In the genomic region with DNA sequence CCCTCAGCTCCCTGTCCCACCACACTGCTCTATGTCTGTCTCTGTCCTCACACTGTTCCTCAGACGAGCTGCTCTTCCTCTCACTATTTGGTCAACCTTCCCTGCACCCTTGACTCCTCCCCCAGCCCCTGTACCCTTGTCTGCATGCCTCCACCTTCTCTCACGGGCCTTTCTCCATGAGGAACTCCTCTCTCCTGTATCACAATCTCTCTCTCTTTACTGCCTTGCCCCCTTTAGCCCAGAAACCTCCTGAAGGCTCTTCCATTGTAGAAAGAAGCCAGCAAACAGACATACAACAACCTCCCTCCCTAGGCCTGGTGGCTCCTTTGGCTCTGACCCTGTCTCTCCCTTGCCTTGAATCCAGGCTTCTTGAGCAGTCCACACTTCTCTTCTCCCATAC, we compare ENCODE assay signal across 20 cellular contexts.
DNase-seq lines count a peak whose midpoint lies in the region; ATAC-seq and TF ChIP-seq lines count a peak whose summit lies in the region.
"Had no signal": no experiment of that assay in that cellular context is flagged by ENCODE, and none has a peak within 500 bp of the region (broad histone marks: within the 10 kb centered on the region; RNA-seq: fewer than 3 reads in every experiment).

No MANE protein-coding gene starts in this region.

- H3K36me3 Mint-ChIP-seq in nephron progenitor cell (ENCODE audit: low read depth) (no peaks in the 10 kb centered on the region), type B pancreatic cell (no peaks in the 10 kb centered on the region)
- H3K36me3 Mint-ChIP-seq: CD4-positive, CD25-positive, alpha-beta regulatory T cell; CD8-positive, alpha-beta memory T cell had no signal

- no peaks in the 10 kb centered on the region; the same call in 1 of the 2 replicates for H3K27me3 ChIP-seq in BLaER1

- H3K27ac ChIP-seq in BLaER1: no peak overlapping the region
- H3K27ac ChIP-seq in coronary artery: no peak overlapping the region
- H3K27ac ChIP-seq: 22Rv1, A549, GM23248 had no signal

- no peaks in the 10 kb centered on the region for H4K20me1 ChIP-seq in BLaER1

- no peaks in the 10 kb centered on the region for H3K36me3 ChIP-seq in BLaER1
- H3K36me3 ChIP-seq: HAP-1 had no signal

- H3K4me1 Mint-ChIP-seq in nephron progenitor cell: peaks cover 60% of the 10 kb centered on the region
- no peaks in the 10 kb centered on the region for H3K4me1 Mint-ChIP-seq in type B pancreatic cell (ENCODE audit: unreplicated experiment)
- H3K4me1 Mint-ChIP-seq: CD4-positive, CD25-positive, alpha-beta regulatory T cell; CD8-positive, alpha-beta memory T cell had no signal

- ATAC-seq in GM21528 (IDR thresholded peaks at IDR 0.05; ENCODE audit: low FRiP score, unreplicated experiment): no peak
- ATAC-seq: A549, GM12878 had no signal

- H3K9me3 Mint-ChIP-seq in nephron progenitor cell (no peaks in the 10 kb centered on the region), type B pancreatic cell (no peaks in the 10 kb centered on the region)
- H3K9me3 Mint-ChIP-seq: CD8-positive, alpha-beta memory T cell had no signal

- H3K4me1 ChIP-seq in BLaER1: peaks cover 65% of the 10 kb centered on the region
- H3K4me1 ChIP-seq: A549, HAP-1 had no signal

- H3K27ac Mint-ChIP-seq in nephron progenitor cell: peak overlapping the region; percentile 41
- no peak overlapping the region for H3K27ac Mint-ChIP-seq in type B pancreatic cell
- H3K27ac Mint-ChIP-seq: CD4-positive, CD25-positive, alpha-beta regulatory T cell; CD8-positive, alpha-beta memory T cell had no signal

- H3K4me3 ChIP-seq in BLaER1 (no peak overlapping the region), coronary artery (no peak overlapping the region)
- H3K4me3 ChIP-seq: A549, GM12878, GM23248, HAP-1 had no signal

- TF ChIP-seq CTCF in coronary artery (IDR thresholded peaks at IDR 0.05): no peak
- TF ChIP-seq CTCF in nephron progenitor cell (IDR thresholded peaks at IDR 0.05): no peak
- no peak for TF ChIP-seq CTCF in type B pancreatic cell (conservative IDR thresholded peaks at IDR 0.05)

- H3K9me3 ChIP-seq in BLaER1: no peaks in the 10 kb centered on the region
- H3K9me3 ChIP-seq: A549, HAP-1 had no signal

- H3K27me3 Mint-ChIP-seq in nephron progenitor cell (ENCODE audit: low read depth, poor library complexity): peaks cover 19% of the 10 kb centered on the region
- H3K27me3 Mint-ChIP-seq in type B pancreatic cell: peaks cover 72% of the 10 kb centered on the region

- H3K4me3 Mint-ChIP-seq in nephron progenitor cell (no peak overlapping the region), type B pancreatic cell (no peak overlapping the region)
- H3K4me3 Mint-ChIP-seq: CD4-positive, CD25-positive, alpha-beta regulatory T cell; CD8-positive, alpha-beta memory T cell had no signal

- no peak overlapping the region for H3K9ac ChIP-seq in BLaER1
- H3K9ac ChIP-seq: GM23248 had no signal

- DNase-seq in coronary artery (ENCODE audit: low spot score) (peak; percentile 56), nephron progenitor cell (no peak), type B pancreatic cell (ENCODE audit: extremely low spot score, unreplicated experiment) (peak; percentile 25), HT-29 (ENCODE audit: low spot score) (no peak), glomerular visceral epithelial cell (ENCODE audit: extremely low spot score) (no peak)
- DNase-seq: C1 segment of cervical spinal cord; CD4-positive, CD25-positive, alpha-beta regulatory T cell; CD8-positive, alpha-beta memory T cell; COR-L47; DMS 273 treated with DMSO at 0.1 percent for 48 hours; DMS53; DND-41; EL; GM23248 had no signal

- 0 out of 2 replicates have a peak overlapping the region, but pooled peaks have one; percentile 1 for H3K4me2 ChIP-seq in BLaER1
- H3K4me2 ChIP-seq: A549 had no signal

Comparison
In these comparisons a context has a peak if more than half of its experiments do, and no peak if none do; other contexts are left out.
1. DNase-seq: peak in coronary artery (single experiment) and type B pancreatic cell (single experiment); none in nephron progenitor cell (single experiment), HT-29 (single experiment) and glomerular visceral epithelial cell (single experiment).